10 cellular contexts compared by ENCODE assay signal in the genomic region with DNA sequence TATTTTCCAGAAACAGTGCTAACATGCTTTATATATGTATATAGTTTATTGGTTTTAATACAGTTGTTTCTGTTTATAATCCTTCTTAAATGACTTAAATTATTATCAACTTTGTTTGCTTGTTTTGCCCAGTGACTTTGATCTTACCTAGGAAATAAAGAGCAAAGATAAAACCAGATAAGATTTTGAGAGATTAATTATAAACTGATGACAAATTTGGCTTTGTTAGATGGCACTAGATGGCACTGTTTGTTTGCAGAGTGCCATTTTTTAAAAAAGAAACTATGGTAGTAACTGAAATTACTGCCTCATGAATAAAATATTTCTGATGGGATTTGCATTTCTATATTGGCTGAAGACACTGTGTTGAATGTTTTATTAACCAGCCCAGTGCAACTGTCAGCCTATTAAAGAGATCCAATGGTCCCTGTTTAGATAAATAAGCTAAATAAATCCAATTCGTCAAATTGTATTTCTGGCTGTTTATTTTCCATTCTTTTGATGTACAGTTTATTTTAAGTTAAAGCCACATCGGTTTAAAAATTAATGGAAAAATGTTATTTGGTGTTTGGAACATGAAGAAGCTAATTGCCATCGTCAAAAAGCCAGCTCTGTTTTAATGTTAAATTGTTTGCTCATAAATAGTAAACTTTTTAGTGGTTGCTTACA. TPM values are rescaled to one million over a fixed set of nuclear protein-coding genes. Genes with fewer than 3 reads are reported as not detected.
DNase-seq lines count a peak whose midpoint lies in the region; ATAC-seq and TF ChIP-seq lines count a peak whose summit lies in the region.
"Had no signal": no experiment of that assay in that cellular context is flagged by ENCODE, and none has a peak within 500 bp of the region (broad histone marks: within the 10 kb centered on the region; RNA-seq: fewer than 3 reads in every experiment).

No MANE protein-coding gene starts in this region.

- no peak for TF ChIP-seq EP300 in neural cell (conservative IDR thresholded peaks at IDR 0.05; ENCODE audit: poor library complexity, severe bottlenecking)

- DNase-seq in G401 (ENCODE audit: low spot score): peak; percentile 15
- peak; percentile 22 for DNase-seq in M059J (ENCODE audit: low read depth)
- peak; percentile 39 for DNase-seq in choroid plexus epithelial cell (ENCODE audit: low read depth)
- DNase-seq in activated CD4-positive, alpha-beta T cell treated with anti-CD3 and anti-CD28 coated beads, Interleukin-2, amount 10 ng/mL, durations not matched to agents 7 days and 5 days: no peak
- DNase-seq in NCI-H2227 treated with DMSO at 0.1 percent for 48 hours (lab: John Stamatoyannopoulos, UW): no peak
- DNase-seq: activated CD4-positive, alpha-beta T cell treated with anti-CD3 and anti-CD28 coated beads for 4 hours; NCI-H1417 had no signal

- H2AFZ ChIP-seq in neural cell (ENCODE audit: low read depth, low read length): no peak overlapping the region

- no peaks in the 10 kb centered on the region for H3F3A ChIP-seq in neural cell (ENCODE audit: insufficient read depth, low read length, poor library complexity, severe bottlenecking)

- TF ChIP-seq CTCF in choroid plexus epithelial cell (conservative IDR thresholded peaks at IDR 0.05; ENCODE audit: low read depth, low read length) (peak; percentile 51), neural cell (IDR thresholded peaks at IDR 0.05; ENCODE audit: poor library complexity, severe bottlenecking) (peak; percentile 62)

- POLR2A ChIA-PET in activated CD4-positive, alpha-beta T cell treated with anti-CD3 and anti-CD28 coated beads, Interleukin-2, amount 10 ng/mL, durations not matched to agents 7 days and 5 days (lab: Charles Lee): no interaction called here

- no peaks in the 10 kb centered on the region for H3K79me2 ChIP-seq in neural cell (replicated peaks; ENCODE audit: insufficient read depth, low read length)

- CTCF ChIA-PET in activated CD4-positive, alpha-beta T cell treated with anti-CD3 and anti-CD28 coated beads, Interleukin-2, amount 10 ng/mL, durations not matched to agents 7 days and 5 days (lab: Charles Lee): interaction anchor here (0.9 to 1.0 kb wide), 2 partner anchors 9 to 20 kb away, joined by 3 read pairs; no protein-coding TSS in a partner anchor

- no peaks in the 10 kb centered on the region for H4K20me1 ChIP-seq in neural cell (ENCODE audit: insufficient read depth)

- H3K36me3 Mint-ChIP-seq in activated CD4-positive, alpha-beta T cell treated with anti-CD3 and anti-CD28 coated beads, Interleukin-2, amount 10 ng/mL, durations not matched to agents 7 days and 5 days (ENCODE audit: low read depth): no peaks in the 10 kb centered on the region

- ATAC-seq in HG03432 (IDR thresholded peaks at IDR 0.05; ENCODE audit: unreplicated experiment): no peak
- no peak for ATAC-seq in HG03175 (IDR thresholded peaks at IDR 0.05; ENCODE audit: unreplicated experiment)

- H3K9ac ChIP-seq in neural cell (ENCODE audit: low read length): no peak overlapping the region

- no peak overlapping the region for H3K27ac ChIP-seq in neural cell (ENCODE audit: low read length)

- H3K36me3 ChIP-seq in neural cell (ENCODE audit: insufficient read depth, low read length): no peaks in the 10 kb centered on the region

- H3K9me3 Mint-ChIP-seq in activated CD4-positive, alpha-beta T cell treated with anti-CD3 and anti-CD28 coated beads, Interleukin-2, amount 10 ng/mL, durations not matched to agents 7 days and 5 days: no peaks in the 10 kb centered on the region

- peaks cover 5% of the 10 kb centered on the region for H3K4me1 Mint-ChIP-seq in activated CD4-positive, alpha-beta T cell treated with anti-CD3 and anti-CD28 coated beads, Interleukin-2, amount 10 ng/mL, durations not matched to agents 7 days and 5 days

- no peak overlapping the region for H3K4me3 ChIP-seq in choroid plexus epithelial cell (ENCODE audit: low read depth, low read length)
- no peak overlapping the region for H3K4me3 ChIP-seq in neural cell (ENCODE audit: low read length)

- in situ Hi-C loops in G401 (cut with HindIII; ENCODE audit: low sequenced_read_pairs): no loop called here

- TF ChIP-seq RAD21 in neural cell (conservative IDR thresholded peaks at IDR 0.05): peak; percentile 69

- H3K27ac Mint-ChIP-seq in activated CD4-positive, alpha-beta T cell treated with anti-CD3 and anti-CD28 coated beads, Interleukin-2, amount 10 ng/mL, durations not matched to agents 7 days and 5 days: no peak overlapping the region

- no peaks in the 10 kb centered on the region for H3K27me3 Mint-ChIP-seq in activated CD4-positive, alpha-beta T cell treated with anti-CD3 and anti-CD28 coated beads, Interleukin-2, amount 10 ng/mL, durations not matched to agents 7 days and 5 days

- no peaks in the 10 kb centered on the region for H3K27me3 ChIP-seq in neural cell (ENCODE audit: insufficient read depth, low read depth, low read length)

- H3K9me3 ChIP-seq in neural cell (ENCODE audit: low read length): no peaks in the 10 kb centered on the region

- no peaks in the 10 kb centered on the region for H3K9me2 ChIP-seq in neural cell (ENCODE audit: insufficient read depth, low read length)

- H3K4me2 ChIP-seq in neural cell (ENCODE audit: low read length): no peak overlapping the region

- no peak overlapping the region for H3K4me3 Mint-ChIP-seq in activated CD4-positive, alpha-beta T cell treated with anti-CD3 and anti-CD28 coated beads, Interleukin-2, amount 10 ng/mL, durations not matched to agents 7 days and 5 days

TF ChIP-seq in neural cell, 6 proteins besides CTCF, POLR2A, EP300 and RAD21:
- TF ChIP-seq TAF1 (IDR thresholded peaks at IDR 0.05; ENCODE audit: low read depth): no peak
- TF ChIP-seq MXI1 (conservative IDR thresholded peaks at IDR 0.05; ENCODE audit: poor library complexity, severe bottlenecking): no peak
- peak; percentile 67 for TF ChIP-seq SMC3 (conservative IDR thresholded peaks at IDR 0.05; ENCODE audit: poor library complexity)

RNA-seq across cellular contexts. Expression of gene VTI1A, which starts 28.7 kb away (rescaled TPM):
- total RNA-seq in G401 (2014; rRNA removed; shearing (Covaris generic)): 22.7 and 30.5 TPM in 2 replicates
- total RNA-seq in M059J (2014; rRNA removed; shearing (Covaris generic)): 21.7 and 32.4 TPM in 2 replicates
- polyA plus RNA-seq in neural cell: 25.9 and 28.7 TPM in 2 replicates
- 93.7 and 114 TPM in 2 replicates for polyA minus RNA-seq in neural cell
- 10 to 100 TPM; 39.6 to 41.5 TPM for total RNA-seq in activated CD4-positive, alpha-beta T cell treated with anti-CD3 and anti-CD28 coated beads, Interleukin-2, amount 10 ng/mL, durations not matched to agents 7 days and 5 days

RNA-seq across cellular contexts. Expression of gene ZDHHC6, which starts 29.0 kb away (rescaled TPM):
- 18.3 and 23.3 TPM in 2 replicates for total RNA-seq in G401 (2014; rRNA removed; shearing (Covaris generic))
- total RNA-seq in M059J (2014; rRNA removed; shearing (Covaris generic)): 39.0 and 40.1 TPM in 2 replicates
- 44.0 and 50.5 TPM in 2 replicates for polyA plus RNA-seq in neural cell
- 28.5 and 31.7 TPM in 2 replicates for polyA minus RNA-seq in neural cell
- 10 to 100 TPM; 47.8 to 64.3 TPM for total RNA-seq in activated CD4-positive, alpha-beta T cell treated with anti-CD3 and anti-CD28 coated beads, Interleukin-2, amount 10 ng/mL, durations not matched to agents 7 days and 5 days

Comparison
In these comparisons a context has a peak if more than half of its experiments do, and no peak if none do; other contexts are left out.
1. DNase-seq: peak in G401 (single experiment), M059J (single experiment) and choroid plexus epithelial cell (single experiment); none in activated CD4-positive, alpha-beta T cell treated with anti-CD3 and anti-CD28 coated beads, Interleukin-2, amount 10 ng/mL, durations not matched to agents 7 days and 5 days (single experiment) and NCI-H2227 treated with DMSO at 0.1 percent for 48 hours (single experiment).